ENCODE assay signal across 12 cellular contexts in genomic region chr1:89660086-89660946, GRCh38. TPM values are rescaled to one million over a fixed set of nuclear protein-coding genes. Genes with fewer than 3 reads are reported as not detected.
A peak's percentile ranks its signal among the peaks of the same experiment; 100 is the strongest.
DNase-seq lines count a peak whose midpoint lies in the region; ATAC-seq and TF ChIP-seq lines count a peak whose summit lies in the region.
"Had no signal": no experiment of that assay in that cellular context is flagged by ENCODE, and none has a peak within 500 bp of the region (broad histone marks: within the 10 kb centered on the region; RNA-seq: fewer than 3 reads in every experiment).

No MANE protein-coding gene starts in this region.

- peaks cover 0 to 18% (median 9%) of the 10 kb centered on the region in 3 donors for H3K4me1 ChIP-seq in esophagus squamous epithelium
- H3K4me1 ChIP-seq: neural progenitor cell had no signal

- H3K4me3 ChIP-seq in esophagus squamous epithelium: no peak overlapping the region
- H3K4me3 ChIP-seq: neural progenitor cell had no signal

- H3K9me3 ChIP-seq in esophagus squamous epithelium: no peaks in the 10 kb centered on the region

- no peak for TF ChIP-seq CTCF in esophagus squamous epithelium (IDR thresholded peaks at IDR 0.05)

- H3K27ac ChIP-seq in esophagus squamous epithelium: peak overlapping the region in 2 of 4 donors; percentile 8 to 47
- H3K27ac ChIP-seq: neural progenitor cell had no signal

- WGBS in esophagus squamous epithelium, 2 donors: 70 to 79% methylated on average over 3 of the region's 3 CpGs

- no peak for TF ChIP-seq POLR2A in esophagus squamous epithelium (IDR thresholded peaks at IDR 0.05)

- intact Hi-C loops in esophagus squamous epithelium (cut with DNase I): no loop called here

- H3K36me3 ChIP-seq in esophagus squamous epithelium: no peaks in the 10 kb centered on the region
- H3K36me3 ChIP-seq: neural progenitor cell had no signal

- no peaks in the 10 kb centered on the region for H3K27me3 ChIP-seq in esophagus squamous epithelium
- H3K27me3 ChIP-seq: neural progenitor cell had no signal

- DNase-seq in AG20443 (ENCODE audit: low spot score) (peak; percentile 35), COLO829 (ENCODE audit: low spot score) (peak; percentile 14), amniotic epithelial cell (ENCODE audit: low read depth) (peak; percentile 23), kidney tubule cell (ENCODE audit: low spot score) (peak; percentile 9), NCI-H774 (lab: John Stamatoyannopoulos, UW) (no peak), esophagus squamous epithelium (lab: John Stamatoyannopoulos, UW) (no peak), DMS153 treated with DMSO at 0.1 percent for 48 hours (lab: John Stamatoyannopoulos, UW; ENCODE audit: unreplicated experiment) (no peak)
- DNase-seq: GOT3; NCI-H187; stimulated activated CD4-positive, alpha-beta T cell treated with anti-CD3 and anti-CD28 coated beads, Interleukin-12 subunit alpha, Interleukin-12 subunit beta, amount 100 ng/mL, for 4 hours had no signal

- ATAC-seq in GM21717 (IDR thresholded peaks at IDR 0.05; ENCODE audit: unreplicated experiment): no peak

RNA-seq across cellular contexts. Expression of gene LRRC8C, which starts 27.4 kb away (rescaled TPM):
- 1 to 10 TPM; 1.4 to 5.0 (median 3.2) TPM for total RNA-seq in esophagus squamous epithelium

Comparison
In these comparisons a context has a peak if more than half of its experiments do, and no peak if none do; other contexts are left out.
1. DNase-seq: peak in AG20443 (single experiment), COLO829 (single experiment), amniotic epithelial cell (single experiment) and kidney tubule cell (single experiment); none in NCI-H774 (single experiment), esophagus squamous epithelium (single experiment) and DMS153 treated with DMSO at 0.1 percent for 48 hours (single experiment).